12 cellular contexts compared by ENCODE assay signal in the genomic region with DNA sequence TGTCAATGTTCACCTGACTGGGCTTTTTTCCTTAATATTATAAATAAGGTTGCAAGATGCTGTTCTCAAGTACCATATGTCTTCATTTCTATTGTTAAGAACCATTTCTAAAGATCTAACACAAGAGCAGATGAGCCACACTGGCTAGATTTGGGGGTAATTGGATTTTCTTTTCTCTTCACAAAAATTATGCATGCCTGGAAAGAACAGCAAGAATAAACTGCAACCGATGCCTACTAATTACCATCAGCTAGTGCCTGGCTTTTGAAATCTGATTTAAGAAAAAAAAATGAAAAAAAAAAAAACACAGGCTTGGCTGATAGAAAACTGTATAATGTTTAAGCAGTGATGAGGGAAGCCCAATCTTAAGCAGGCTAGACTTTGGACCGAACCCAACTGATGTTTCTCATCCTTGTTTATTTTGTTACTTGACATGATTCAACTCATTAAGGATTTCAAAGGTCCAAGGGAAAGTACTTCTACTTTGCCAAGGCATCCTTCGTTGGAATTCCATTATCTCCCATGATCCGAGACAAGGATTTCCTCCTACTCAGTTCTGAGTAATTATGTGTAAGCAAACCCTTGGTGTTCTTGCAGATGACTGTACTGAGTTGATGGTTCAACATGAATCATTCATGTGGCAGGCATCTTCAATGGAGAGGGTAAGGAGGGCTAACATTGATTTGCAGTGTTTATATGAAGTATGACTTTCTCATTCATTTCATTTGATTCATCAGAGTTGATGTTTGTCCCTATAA.
A peak's percentile ranks its signal among the peaks of the same experiment; 100 is the strongest.
DNase-seq lines count a peak whose midpoint lies in the region; ATAC-seq, FAIRE-seq and TF ChIP-seq lines count a peak whose summit lies in the region.
"Had no signal": no experiment of that assay in that cellular context is flagged by ENCODE, and none has a peak within 500 bp of the region (broad histone marks: within the 10 kb centered on the region; RNA-seq: fewer than 3 reads in every experiment).

No MANE protein-coding gene starts in this region.

- POLR2A ChIA-PET in A549 (lab: Yijun Ruan, JAX): interaction anchor here (1.9 kb wide), 1 partner anchor 301 kb away, joined by 6 read pairs; a partner anchor contains a TSS

- H3K4me1 Mint-ChIP-seq in brain: peaks cover 36% of the 10 kb centered on the region
- H3K4me1 Mint-ChIP-seq in activated T-helper 1 cell treated with anti-CD3 and anti-CD28 coated beads, Interleukin-12 subunit alpha, Interleukin-12 subunit beta, Interleukin-2, Interleukin-4 antibody, amounts not matched to agents 30 ng/mL and 10 ng/mL and 1 ng/mL, durations not matched to agents 14 hours and 24 hours and 36 hours (ENCODE audit: low read depth): no peaks in the 10 kb centered on the region

- intact Hi-C loops in activated T-helper 1 cell treated with anti-CD3 and anti-CD28 coated beads, Interleukin-12 subunit alpha, Interleukin-12 subunit beta, Interleukin-2, Interleukin-4 antibody, amounts not matched to agents 30 ng/mL and 10 ng/mL and 1 ng/mL, durations not matched to agents 14 hours and 24 hours and 36 hours (cut with micrococcal nuclease): no loop called here

- H3K27ac Mint-ChIP-seq in brain: peak overlapping the region in 3 of 5 experiments; percentile 12 to 68 (median 63)
- H3K27ac Mint-ChIP-seq in activated T-helper 1 cell treated with anti-CD3 and anti-CD28 coated beads, Interleukin-12 subunit alpha, Interleukin-12 subunit beta, Interleukin-2, Interleukin-4 antibody, amounts not matched to agents 30 ng/mL and 10 ng/mL and 1 ng/mL, durations not matched to agents 14 hours and 24 hours and 36 hours: no peak overlapping the region
- H3K27ac Mint-ChIP-seq: activated CD4-positive, alpha-beta memory T cell treated with anti-CD3 and anti-CD28 coated beads for 36 hours had no signal

- CTCF ChIA-PET in A549 (lab: Yijun Ruan, JAX): interaction anchor here (1.0 kb wide), 1 partner anchor 10 kb away, joined by 3 read pairs; no protein-coding TSS in a partner anchor

- H3K9me3 ChIP-seq in A549: no peaks in the 10 kb centered on the region
- H3K9me3 ChIP-seq: body of pancreas, testis had no signal

- TF ChIP-seq EP300 in A549 (IDR thresholded peaks at IDR 0.05): peak; percentile 73 to 85; a peak in 4 of 5 replicates

- peak in 1 of 2 experiments; percentile 25; a peak in 4 of 5 replicates for TF ChIP-seq RAD21 in A549 (conservative IDR thresholded peaks at IDR 0.05 in 1 of 2, IDR thresholded peaks at IDR 0.05 in 1 of 2)

- H3K27ac ChIP-seq in A549: peak overlapping the region; percentile 70 to 79
- H3K27ac ChIP-seq: body of pancreas, testis had no signal

- peak; percentile 94 for FAIRE-seq in A549 (lab: Jason Lieb, UNC)

- peaks cover 34% of the 10 kb centered on the region for H3K4me1 ChIP-seq in A549
- H3K4me1 ChIP-seq: body of pancreas, testis had no signal

- no peaks in the 10 kb centered on the region for H3K36me3 Mint-ChIP-seq in brain
- no peaks in the 10 kb centered on the region for H3K36me3 Mint-ChIP-seq in activated T-helper 1 cell treated with anti-CD3 and anti-CD28 coated beads, Interleukin-12 subunit alpha, Interleukin-12 subunit beta, Interleukin-2, Interleukin-4 antibody, amounts not matched to agents 30 ng/mL and 10 ng/mL and 1 ng/mL, durations not matched to agents 14 hours and 24 hours and 36 hours (ENCODE audit: low read depth)
- H3K36me3 Mint-ChIP-seq: activated CD4-positive, alpha-beta memory T cell treated with anti-CD3 and anti-CD28 coated beads for 36 hours had no signal

- no peak for TF ChIP-seq POLR2A in A549 (IDR thresholded peaks at IDR 0.05; ENCODE audit: low read length)

- peak overlapping the region; percentile 73 for H3K4me2 ChIP-seq in A549

- WGBS in A549 (ENCODE audit: missing lambda C conversion rate): 0% methylated on average over 4 of the region's 4 CpGs

- ATAC-seq in A549: peak; percentile 99
- ATAC-seq: body of pancreas had no signal

- DNase-seq in A549 (ENCODE audit: low read depth in 1 of 2, low spot score in 1 of 2) (peak; percentile 39 to 92), HPDE6-E6E7 (ENCODE audit: extremely low spot score) (peak; percentile 67), kidney tubule cell (ENCODE audit: low spot score) (peak; percentile 100), SIG-M5 (lab: John Stamatoyannopoulos, UW) (no peak), NCI-H2107 treated with DMSO at 0.1 percent for 48 hours (lab: John Stamatoyannopoulos, UW; ENCODE audit: unreplicated experiment) (no peak), middle frontal gyrus (ENCODE audit: extremely low spot score, low spot score) (no peak)
- DNase-seq in activated T-helper 1 cell treated with anti-CD3 and anti-CD28 coated beads, Interleukin-12 subunit alpha, Interleukin-12 subunit beta, Interleukin-2, Interleukin-4 antibody, amounts not matched to agents 30 ng/mL and 10 ng/mL and 1 ng/mL, durations not matched to agents 14 hours and 24 hours and 36 hours (ENCODE audit: low spot score): no peak
- DNase-seq: activated CD4-positive, alpha-beta memory T cell treated with anti-CD3 and anti-CD28 coated beads for 36 hours; C1 segment of cervical spinal cord; testis had no signal

- peak overlapping the region; percentile 21; the same call in 2 of the 3 replicates for H3K4me3 ChIP-seq in A549
- H3K4me3 ChIP-seq: body of pancreas, testis had no signal

- TF ChIP-seq CTCF in A549 (IDR thresholded peaks at IDR 0.05) (no peak), brain (conservative IDR thresholded peaks at IDR 0.05) (no peak)

- peaks cover 1% of the 10 kb centered on the region for H3K27me3 Mint-ChIP-seq in brain
- H3K27me3 Mint-ChIP-seq in activated T-helper 1 cell treated with anti-CD3 and anti-CD28 coated beads, Interleukin-12 subunit alpha, Interleukin-12 subunit beta, Interleukin-2, Interleukin-4 antibody, amounts not matched to agents 30 ng/mL and 10 ng/mL and 1 ng/mL, durations not matched to agents 14 hours and 24 hours and 36 hours (ENCODE audit: insufficient read depth): peaks cover 1% of the 10 kb centered on the region
- H3K27me3 Mint-ChIP-seq: activated CD4-positive, alpha-beta memory T cell treated with anti-CD3 and anti-CD28 coated beads for 36 hours had no signal

- no peaks in the 10 kb centered on the region for H3K9me3 Mint-ChIP-seq in brain
- no peaks in the 10 kb centered on the region for H3K9me3 Mint-ChIP-seq in activated T-helper 1 cell treated with anti-CD3 and anti-CD28 coated beads, Interleukin-12 subunit alpha, Interleukin-12 subunit beta, Interleukin-2, Interleukin-4 antibody, amounts not matched to agents 30 ng/mL and 10 ng/mL and 1 ng/mL, durations not matched to agents 14 hours and 24 hours and 36 hours
- H3K9me3 Mint-ChIP-seq: activated CD4-positive, alpha-beta memory T cell treated with anti-CD3 and anti-CD28 coated beads for 36 hours had no signal

- H3K4me3 Mint-ChIP-seq in brain: peak overlapping the region in 1 of 5 experiments; percentile 25
- H3K4me3 Mint-ChIP-seq in activated T-helper 1 cell treated with anti-CD3 and anti-CD28 coated beads, Interleukin-12 subunit alpha, Interleukin-12 subunit beta, Interleukin-2, Interleukin-4 antibody, amounts not matched to agents 30 ng/mL and 10 ng/mL and 1 ng/mL, durations not matched to agents 14 hours and 24 hours and 36 hours: no peak overlapping the region
- H3K4me3 Mint-ChIP-seq: activated CD4-positive, alpha-beta memory T cell treated with anti-CD3 and anti-CD28 coated beads for 36 hours had no signal

TF ChIP-seq in A549, 52 proteins besides CTCF, POLR2A, EP300 and RAD21 (continues in another document):
- TF ChIP-seq CBX2 (IDR thresholded peaks at IDR 0.05; ENCODE audit: borderline replicate concordance, low read depth) (no peak), FOSL2 (IDR thresholded peaks at IDR 0.05) (peak; percentile 96), FOSL2 (CRISPR knock-in tag; IDR thresholded peaks at IDR 0.05) (peak; percentile 97), HEYL (CRISPR knock-in tag; IDR thresholded peaks at IDR 0.05) (no peak), HOXB13 (CRISPR knock-in tag; IDR thresholded peaks at IDR 0.05; ENCODE audit: low read depth) (no peak), KDM1A (IDR thresholded peaks at IDR 0.05; ENCODE audit: low read depth) (no peak), SREBF2 (IDR thresholded peaks at IDR 0.05) (no peak), ZC3H11A (IDR thresholded peaks at IDR 0.05) (no peak), RARB (CRISPR knock-in tag; IDR thresholded peaks at IDR 0.05) (no peak), CEBPB (IDR thresholded peaks at IDR 0.05) (peak; percentile 36 to 50; a peak in 2 of 4 replicates), NPAS2 (CRISPR knock-in tag; IDR thresholded peaks at IDR 0.05; ENCODE audit: borderline replicate concordance) (no peak), PHF8 (IDR thresholded peaks at IDR 0.05; ENCODE audit: borderline replicate concordance, low read depth) (no peak), RFX5 (IDR thresholded peaks at IDR 0.05) (no peak), CBX8 (IDR thresholded peaks at IDR 0.05) (no peak), TP53 (CRISPR knock-in tag; IDR thresholded peaks at IDR 0.05) (no peak), HDAC2 (IDR thresholded peaks at IDR 0.05) (no peak), FOXS1 (CRISPR knock-in tag; IDR thresholded peaks at IDR 0.05) (no peak), JUN (IDR thresholded peaks at IDR 0.05) (peak; percentile 89 to 90; a peak in 4 of 5 replicates), ZNF302 (CRISPR knock-in tag; IDR thresholded peaks at IDR 0.05) (no peak), NFE2L2 (conservative IDR thresholded peaks at IDR 0.05; ENCODE audit: low read length) (no peak), BHLHE40 (IDR thresholded peaks at IDR 0.05; ENCODE audit: low read depth, low read length) (no peak), POLR2AphosphoS2 (conservative IDR thresholded peaks at IDR 0.05; ENCODE audit: low read length) (no peak), NR3C1 (IDR thresholded peaks at IDR 0.05) (no peak)
- TF ChIP-seq, protein P1, sequence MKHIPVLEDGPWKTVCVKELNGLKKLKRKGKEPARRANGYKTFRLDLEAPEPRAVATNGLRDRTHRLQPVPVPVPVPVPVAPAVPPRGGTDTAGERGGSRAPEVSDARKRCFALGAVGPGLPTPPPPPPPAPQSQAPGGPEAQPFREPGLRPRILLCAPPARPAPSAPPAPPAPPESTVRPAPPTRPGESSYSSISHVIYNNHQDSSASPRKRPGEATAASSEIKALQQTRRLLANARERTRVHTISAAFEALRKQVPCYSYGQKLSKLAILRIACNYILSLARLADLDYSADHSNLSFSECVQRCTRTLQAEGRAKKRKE (CRISPR knock-in tag; IDR thresholded peaks at IDR 0.05; ENCODE audit: low read depth): no peak
- TF ChIP-seq, protein P2, sequence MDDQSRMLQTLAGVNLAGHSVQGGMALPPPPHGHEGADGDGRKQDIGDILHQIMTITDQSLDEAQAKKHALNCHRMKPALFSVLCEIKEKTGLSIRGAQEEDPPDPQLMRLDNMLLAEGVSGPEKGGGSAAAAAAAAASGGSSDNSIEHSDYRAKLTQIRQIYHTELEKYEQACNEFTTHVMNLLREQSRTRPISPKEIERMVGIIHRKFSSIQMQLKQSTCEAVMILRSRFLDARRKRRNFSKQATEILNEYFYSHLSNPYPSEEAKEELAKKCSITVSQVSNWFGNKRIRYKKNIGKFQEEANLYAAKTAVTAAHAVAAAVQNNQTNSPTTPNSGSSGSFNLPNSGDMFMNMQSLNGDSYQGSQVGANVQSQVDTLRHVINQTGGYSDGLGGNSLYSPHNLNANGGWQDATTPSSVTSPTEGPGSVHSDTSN (IDR thresholded peaks at IDR 0.05): no peak

Comparison
In these comparisons a context has a peak if more than half of its experiments do, and no peak if none do; other contexts are left out.
1. DNase-seq: peak in A549 (2 of 2), HPDE6-E6E7 (single experiment) and kidney tubule cell (single experiment); none in activated T-helper 1 cell treated with anti-CD3 and anti-CD28 coated beads, Interleukin-12 subunit alpha, Interleukin-12 subunit beta, Interleukin-2, Interleukin-4 antibody, amounts not matched to agents 30 ng/mL and 10 ng/mL and 1 ng/mL, durations not matched to agents 14 hours and 24 hours and 36 hours (single experiment), SIG-M5 (single experiment), NCI-H2107 treated with DMSO at 0.1 percent for 48 hours (single experiment) and middle frontal gyrus (single experiment).